Comparison of ENCODE assay signal across 8 cellular contexts in genomic region chr18:13375302-13376255, GRCh38.
DNase-seq lines count a peak whose midpoint lies in the region; ATAC-seq, FAIRE-seq and TF ChIP-seq lines count a peak whose summit lies in the region.

No MANE protein-coding gene starts in this region.

- no peak overlapping the region for H2BK15ac ChIP-seq in H9 (ENCODE audit: low read depth, low read length)

- no peaks in the 10 kb centered on the region for H3K79me1 ChIP-seq in H9 (ENCODE audit: insufficient read depth, low read depth, low read length, poor library complexity, severe bottlenecking)

- H3K27ac ChIP-seq in angular gyrus (ENCODE audit: low read depth, low read length) (peak overlapping the region; percentile 93), H9 (ENCODE audit: insufficient read length, low read depth, low read length) (no peak overlapping the region)

- H3K27me3 ChIP-seq in H9 (ENCODE audit: insufficient read depth, low read length) = no peaks in the 10 kb centered on the region

- H2BK5ac ChIP-seq in H9 (ENCODE audit: insufficient read length, low read length) = no peak overlapping the region

- TF ChIP-seq CTCF in H9 (conservative IDR thresholded peaks at IDR 0.05) = no peak

- no peaks in the 10 kb centered on the region for H3K23me2 ChIP-seq in H9 (ENCODE audit: insufficient read length, low read depth, low read length, poor library complexity, severe bottlenecking)

- no peak overlapping the region for H3K23ac ChIP-seq in H9 (ENCODE audit: insufficient read length, low read depth, low read length)

- no peak overlapping the region for H4K8ac ChIP-seq in H9 (replicated peaks; ENCODE audit: insufficient read length, low read depth, low read length)

- peaks cover 4% of the 10 kb centered on the region for H3K27me3 Mint-ChIP-seq in T-helper 1 cell treated with Interleukin-12 subunit alpha and Interleukin-12 subunit beta and Interleukin-4 antibody, amounts not matched to agents 30 μg/mL and 1 μg/mL, for 36 hours (ENCODE audit: low read depth)
- H3K27me3 Mint-ChIP-seq in H9 (ENCODE audit: low read depth) = peaks cover 2% of the 10 kb centered on the region; the same call in 1 of the 2 replicates

- peaks cover 64% of the 10 kb centered on the region for H3K4me1 Mint-ChIP-seq in T-helper 1 cell treated with Interleukin-12 subunit alpha and Interleukin-12 subunit beta and Interleukin-4 antibody, amounts not matched to agents 30 μg/mL and 1 μg/mL, for 36 hours (ENCODE audit: low read depth)
- H3K4me1 Mint-ChIP-seq in H9 = peaks cover 16 to 20% of the 10 kb centered on the region in 2 experiments

- no peak overlapping the region for H3K14ac ChIP-seq in H9 (ENCODE audit: insufficient read depth, low read length)

- H3K4ac ChIP-seq in H9 (ENCODE audit: low read depth, low read length) = no peak overlapping the region

- H4K20me1 ChIP-seq in H9 (ENCODE audit: control insufficient read depth, insufficient read depth, insufficient read length) = no peaks in the 10 kb centered on the region

- H3K4me2 ChIP-seq in H9 (ENCODE audit: insufficient read depth, insufficient read length, low read length) = no peak overlapping the region

- H2AFZ ChIP-seq in H9 (ENCODE audit: low read length) = no peak overlapping the region

- ATAC-seq in GM18867 (IDR thresholded peaks at IDR 0.05; ENCODE audit: unreplicated experiment) (peak; percentile 75), HG02981 (IDR thresholded peaks at IDR 0.05; ENCODE audit: unreplicated experiment) (peak; percentile 88)

- no peak overlapping the region for H3K9ac ChIP-seq in H9 (ENCODE audit: extremely low read depth, insufficient read length, low read length)

- no peaks in the 10 kb centered on the region for H3K9me3 Mint-ChIP-seq in T-helper 1 cell treated with Interleukin-12 subunit alpha and Interleukin-12 subunit beta and Interleukin-4 antibody, amounts not matched to agents 30 μg/mL and 1 μg/mL, for 36 hours
- H3K9me3 Mint-ChIP-seq in H9 = no peaks in the 10 kb centered on the region

- no peak overlapping the region for H3K56ac ChIP-seq in H9 (ENCODE audit: insufficient read length, low read depth, low read length)

- H3K79me2 ChIP-seq in H9 (ENCODE audit: insufficient read depth, low read length) = no peaks in the 10 kb centered on the region

- no peak overlapping the region for H2BK12ac ChIP-seq in H9 (ENCODE audit: insufficient read length, low read depth, low read length)

- H4K5ac ChIP-seq in H9 (ENCODE audit: insufficient read length, low read depth, low read length) = no peak overlapping the region

- no peak overlapping the region for H3T11ph ChIP-seq in H9 (ENCODE audit: low read length)

- FAIRE-seq in islet of Langerhans (lab: Jason Lieb, UNC) = peak; percentile 36

- DNase-seq in stimulated activated CD4-positive, alpha-beta T cell treated with anti-CD3 and anti-CD28 coated beads, Interleukin-4, amount 100 ng/mL, for 24 hours = peak; percentile 87
- no peak for DNase-seq in NCI-H1048 (lab: John Stamatoyannopoulos, UW)
- no peak for DNase-seq in H9

- no peak overlapping the region for H4K91ac ChIP-seq in H9 (ENCODE audit: insufficient read length, low read depth, low read length)

- H3K27ac Mint-ChIP-seq in T-helper 1 cell treated with Interleukin-12 subunit alpha and Interleukin-12 subunit beta and Interleukin-4 antibody, amounts not matched to agents 30 μg/mL and 1 μg/mL, for 36 hours = peak overlapping the region; percentile 97
- H3K27ac Mint-ChIP-seq in H9 = peak overlapping the region in 1 of 3 experiments; percentile 92; a peak in 2 of 7 replicates

- no peak overlapping the region for H3K18ac ChIP-seq in H9 (ENCODE audit: insufficient read length, low read depth, low read length)

- no peak overlapping the region for H2BK120ac ChIP-seq in H9 (ENCODE audit: low read depth, low read length, poor library complexity, severe bottlenecking)

- H3K36me3 Mint-ChIP-seq in T-helper 1 cell treated with Interleukin-12 subunit alpha and Interleukin-12 subunit beta and Interleukin-4 antibody, amounts not matched to agents 30 μg/mL and 1 μg/mL, for 36 hours (ENCODE audit: low read depth) = no peaks in the 10 kb centered on the region
- H3K36me3 Mint-ChIP-seq in H9 (ENCODE audit: insufficient read depth in 1 of 3, low read depth in 3 of 3) = no peaks in the 10 kb centered on the region

- H3K4me3 Mint-ChIP-seq in T-helper 1 cell treated with Interleukin-12 subunit alpha and Interleukin-12 subunit beta and Interleukin-4 antibody, amounts not matched to agents 30 μg/mL and 1 μg/mL, for 36 hours = peak overlapping the region; percentile 80
- no peak overlapping the region for H3K4me3 Mint-ChIP-seq in H9

- no peak overlapping the region for H2AK5ac ChIP-seq in H9 (ENCODE audit: insufficient read length, low read length)

- no peaks in the 10 kb centered on the region for H3K9me3 ChIP-seq in H9 (ENCODE audit: control insufficient read depth, low read depth, low read length)

- no peak overlapping the region for H2BK20ac ChIP-seq in H9 (ENCODE audit: low read depth, low read length, poor library complexity, severe bottlenecking)

- no peaks in the 10 kb centered on the region for H3K4me1 ChIP-seq in H9 (ENCODE audit: insufficient read depth, low read length)

- no CpG with 5 or more reads among the region's 19 CpGs for WGBS in H9 (ENCODE audit: extremely low coverage, insufficient read length, low lambda C conversion rate)
